1 cellular context compared by ENCODE assay signal in the genomic region with DNA sequence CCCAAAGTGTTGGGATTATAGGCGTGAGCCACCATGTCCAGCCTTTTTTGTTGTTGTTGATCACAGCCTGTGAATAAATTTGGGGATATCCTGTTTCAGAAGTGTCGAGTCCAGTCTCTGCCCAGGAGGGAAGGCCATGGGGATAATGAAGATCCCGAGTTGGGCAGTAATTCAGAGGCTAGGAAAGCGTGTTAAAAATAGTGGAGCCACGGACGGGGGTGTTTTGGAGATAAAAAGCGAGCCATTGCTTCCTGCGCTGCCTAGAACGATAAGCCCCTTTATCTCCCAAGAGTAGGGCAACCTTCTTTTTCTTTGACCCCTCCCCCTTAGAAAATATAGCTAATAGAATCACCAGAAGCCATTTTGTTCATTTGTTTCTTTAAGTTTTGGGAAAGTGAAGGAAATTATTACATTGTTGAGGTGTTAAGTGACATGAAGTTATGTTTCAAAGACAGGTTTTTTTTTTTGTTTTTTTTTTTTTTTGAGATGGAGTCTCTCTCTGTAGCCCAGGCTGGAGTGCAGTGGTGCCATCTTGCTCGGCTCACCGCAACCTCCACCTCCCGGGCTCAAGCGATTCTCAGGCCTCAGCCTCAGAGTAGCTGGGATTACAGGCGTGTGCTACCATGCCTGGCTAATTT.
TF ChIP-seq lines count a peak whose summit lies in the region.

No MANE protein-coding gene starts in this region.

TF ChIP-seq in K562, 482 proteins besides CTCF, POLR2A, EP300 and RAD21 (continued from another document and continues in another):
- TF ChIP-seq, protein P1, sequence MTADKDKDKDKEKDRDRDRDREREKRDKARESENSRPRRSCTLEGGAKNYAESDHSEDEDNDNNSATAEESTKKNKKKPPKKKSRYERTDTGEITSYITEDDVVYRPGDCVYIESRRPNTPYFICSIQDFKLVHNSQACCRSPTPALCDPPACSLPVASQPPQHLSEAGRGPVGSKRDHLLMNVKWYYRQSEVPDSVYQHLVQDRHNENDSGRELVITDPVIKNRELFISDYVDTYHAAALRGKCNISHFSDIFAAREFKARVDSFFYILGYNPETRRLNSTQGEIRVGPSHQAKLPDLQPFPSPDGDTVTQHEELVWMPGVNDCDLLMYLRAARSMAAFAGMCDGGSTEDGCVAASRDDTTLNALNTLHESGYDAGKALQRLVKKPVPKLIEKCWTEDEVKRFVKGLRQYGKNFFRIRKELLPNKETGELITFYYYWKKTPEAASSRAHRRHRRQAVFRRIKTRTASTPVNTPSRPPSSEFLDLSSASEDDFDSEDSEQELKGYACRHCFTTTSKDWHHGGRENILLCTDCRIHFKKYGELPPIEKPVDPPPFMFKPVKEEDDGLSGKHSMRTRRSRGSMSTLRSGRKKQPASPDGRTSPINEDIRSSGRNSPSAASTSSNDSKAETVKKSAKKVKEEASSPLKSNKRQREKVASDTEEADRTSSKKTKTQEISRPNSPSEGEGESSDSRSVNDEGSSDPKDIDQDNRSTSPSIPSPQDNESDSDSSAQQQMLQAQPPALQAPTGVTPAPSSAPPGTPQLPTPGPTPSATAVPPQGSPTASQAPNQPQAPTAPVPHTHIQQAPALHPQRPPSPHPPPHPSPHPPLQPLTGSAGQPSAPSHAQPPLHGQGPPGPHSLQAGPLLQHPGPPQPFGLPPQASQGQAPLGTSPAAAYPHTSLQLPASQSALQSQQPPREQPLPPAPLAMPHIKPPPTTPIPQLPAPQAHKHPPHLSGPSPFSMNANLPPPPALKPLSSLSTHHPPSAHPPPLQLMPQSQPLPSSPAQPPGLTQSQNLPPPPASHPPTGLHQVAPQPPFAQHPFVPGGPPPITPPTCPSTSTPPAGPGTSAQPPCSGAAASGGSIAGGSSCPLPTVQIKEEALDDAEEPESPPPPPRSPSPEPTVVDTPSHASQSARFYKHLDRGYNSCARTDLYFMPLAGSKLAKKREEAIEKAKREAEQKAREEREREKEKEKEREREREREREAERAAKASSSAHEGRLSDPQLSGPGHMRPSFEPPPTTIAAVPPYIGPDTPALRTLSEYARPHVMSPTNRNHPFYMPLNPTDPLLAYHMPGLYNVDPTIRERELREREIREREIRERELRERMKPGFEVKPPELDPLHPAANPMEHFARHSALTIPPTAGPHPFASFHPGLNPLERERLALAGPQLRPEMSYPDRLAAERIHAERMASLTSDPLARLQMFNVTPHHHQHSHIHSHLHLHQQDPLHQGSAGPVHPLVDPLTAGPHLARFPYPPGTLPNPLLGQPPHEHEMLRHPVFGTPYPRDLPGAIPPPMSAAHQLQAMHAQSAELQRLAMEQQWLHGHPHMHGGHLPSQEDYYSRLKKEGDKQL (CRISPR knock-in tag; IDR thresholded peaks at IDR 0.05; ENCODE audit: borderline replicate concordance), result no peak
- TF ChIP-seq ZNF445 (CRISPR knock-in tag; IDR thresholded peaks at IDR 0.05; ENCODE audit: low read depth) (no peak), ZNF384 (IDR thresholded peaks at IDR 0.05; ENCODE audit: low read depth, low read length) (no peak), NFIC (IDR thresholded peaks at IDR 0.05) (peak; percentile 70), ILK (tag; IDR thresholded peaks at IDR 0.05; ENCODE audit: borderline replicate concordance, low read depth) (no peak), RCOR1 (IDR thresholded peaks at IDR 0.05; ENCODE audit: borderline replicate concordance in 1 of 2, low read depth in 2 of 2, low read length in 2 of 2) (peak in 1 of 2 experiments; percentile 72; a peak in 2 of 4 replicates), KLF6 (CRISPR knock-in tag; IDR thresholded peaks at IDR 0.05; ENCODE audit: borderline replicate concordance) (no peak; the same call in 1 of the 2 replicates), SUPT5H (IDR thresholded peaks at IDR 0.05) (peak; percentile 42; the same call in 1 of the 2 replicates), HDAC2 (IDR thresholded peaks at IDR 0.05) (peak; percentile 42), NR2C2 (CRISPR knock-in tag; IDR thresholded peaks at IDR 0.05) (no peak), NR2C2 (tag; IDR thresholded peaks at IDR 0.05) (no peak; the same call in 1 of the 2 replicates), THRAP3 (IDR thresholded peaks at IDR 0.05; ENCODE audit: borderline replicate concordance) (no peak), NFE2 (IDR thresholded peaks at IDR 0.05; ENCODE audit: low read depth) (no peak), KAT8 (IDR thresholded peaks at IDR 0.05; ENCODE audit: low read depth) (no peak), STAT5B (CRISPR knock-in tag; IDR thresholded peaks at IDR 0.05) (no peak), E2F3 (CRISPR knock-in tag; IDR thresholded peaks at IDR 0.05) (no peak), NBN (IDR thresholded peaks at IDR 0.05; ENCODE audit: low read depth) (0 out of 2 replicates have a peak, but pooled peaks have one; percentile 21), MCM2 (IDR thresholded peaks at IDR 0.05; ENCODE audit: low read depth) (no peak), NCOA2 (IDR thresholded peaks at IDR 0.05; ENCODE audit: partially characterized antibody in 2 of 2) (no peak), ZNF79 (CRISPR knock-in tag; IDR thresholded peaks at IDR 0.05; ENCODE audit: low read depth) (no peak), SRF (CRISPR knock-in tag; IDR thresholded peaks at IDR 0.05) (no peak), CBX5 (IDR thresholded peaks at IDR 0.05; ENCODE audit: borderline replicate concordance, low read depth) (no peak), MCM7 (IDR thresholded peaks at IDR 0.05) (no peak), DACH1 (IDR thresholded peaks at IDR 0.05; ENCODE audit: partially characterized antibody) (peak; percentile 34), HDAC1 (IDR thresholded peaks at IDR 0.05) (peak in 1 of 2 experiments; percentile 49; a peak in 1 of 4 replicates), DDX20 (tag; IDR thresholded peaks at IDR 0.05; ENCODE audit: low read depth) (no peak), TEAD4 (IDR thresholded peaks at IDR 0.05; ENCODE audit: low read length) (peak; percentile 90), TEAD4 (CRISPR knock-in tag; IDR thresholded peaks at IDR 0.05; ENCODE audit: borderline replicate concordance) (no peak), SRSF9 (IDR thresholded peaks at IDR 0.05; ENCODE audit: borderline replicate concordance, low read depth, low read length) (no peak), ZNF274 (IDR thresholded peaks at IDR 0.05; ENCODE audit: borderline replicate concordance, low read depth, low read length) (no peak), SMARCA4 (IDR thresholded peaks at IDR 0.05) (peak; percentile 92), NR2F6 (CRISPR knock-in tag; IDR thresholded peaks at IDR 0.05) (no peak), USF2 (CRISPR knock-in tag; IDR thresholded peaks at IDR 0.05) (no peak), KAT7 (CRISPR knock-in tag; IDR thresholded peaks at IDR 0.05; ENCODE audit: borderline replicate concordance) (no peak), NR1H2 (CRISPR knock-in tag; IDR thresholded peaks at IDR 0.05) (no peak), EGR1 (conservative IDR thresholded peaks at IDR 0.05) (peak; percentile 91), ZNF551 (CRISPR knock-in tag; IDR thresholded peaks at IDR 0.05) (no peak), U2AF2 (optimal IDR thresholded peaks at IDR 0.05; ENCODE audit: low read depth, low read length) (no peak)
- TF ChIP-seq, protein P2, sequence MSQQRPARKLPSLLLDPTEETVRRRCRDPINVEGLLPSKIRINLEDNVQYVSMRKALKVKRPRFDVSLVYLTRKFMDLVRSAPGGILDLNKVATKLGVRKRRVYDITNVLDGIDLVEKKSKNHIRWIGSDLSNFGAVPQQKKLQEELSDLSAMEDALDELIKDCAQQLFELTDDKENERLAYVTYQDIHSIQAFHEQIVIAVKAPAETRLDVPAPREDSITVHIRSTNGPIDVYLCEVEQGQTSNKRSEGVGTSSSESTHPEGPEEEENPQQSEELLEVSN (IDR thresholded peaks at IDR 0.05; ENCODE audit: borderline replicate concordance in 1 of 2, extremely low read depth in 1 of 2, insufficient read depth in 1 of 2, insufficient read length in 1 of 2, low read depth in 1 of 2, low read length in 1 of 2, poor library complexity in 1 of 2, severe bottlenecking in 1 of 2), result no peak
- TF ChIP-seq, protein P3, sequence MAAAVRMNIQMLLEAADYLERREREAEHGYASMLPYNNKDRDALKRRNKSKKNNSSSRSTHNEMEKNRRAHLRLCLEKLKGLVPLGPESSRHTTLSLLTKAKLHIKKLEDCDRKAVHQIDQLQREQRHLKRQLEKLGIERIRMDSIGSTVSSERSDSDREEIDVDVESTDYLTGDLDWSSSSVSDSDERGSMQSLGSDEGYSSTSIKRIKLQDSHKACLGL (CRISPR knock-in tag; IDR thresholded peaks at IDR 0.05; ENCODE audit: borderline replicate concordance, poor library complexity, severe bottlenecking), result no peak
- TF ChIP-seq, protein P4, sequence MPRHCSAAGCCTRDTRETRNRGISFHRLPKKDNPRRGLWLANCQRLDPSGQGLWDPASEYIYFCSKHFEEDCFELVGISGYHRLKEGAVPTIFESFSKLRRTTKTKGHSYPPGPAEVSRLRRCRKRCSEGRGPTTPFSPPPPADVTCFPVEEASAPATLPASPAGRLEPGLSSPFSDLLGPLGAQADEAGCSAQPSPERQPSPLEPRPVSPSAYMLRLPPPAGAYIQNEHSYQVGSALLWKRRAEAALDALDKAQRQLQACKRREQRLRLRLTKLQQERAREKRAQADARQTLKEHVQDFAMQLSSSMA (CRISPR knock-in tag; IDR thresholded peaks at IDR 0.05), result no peak
- TF ChIP-seq, protein P5, sequence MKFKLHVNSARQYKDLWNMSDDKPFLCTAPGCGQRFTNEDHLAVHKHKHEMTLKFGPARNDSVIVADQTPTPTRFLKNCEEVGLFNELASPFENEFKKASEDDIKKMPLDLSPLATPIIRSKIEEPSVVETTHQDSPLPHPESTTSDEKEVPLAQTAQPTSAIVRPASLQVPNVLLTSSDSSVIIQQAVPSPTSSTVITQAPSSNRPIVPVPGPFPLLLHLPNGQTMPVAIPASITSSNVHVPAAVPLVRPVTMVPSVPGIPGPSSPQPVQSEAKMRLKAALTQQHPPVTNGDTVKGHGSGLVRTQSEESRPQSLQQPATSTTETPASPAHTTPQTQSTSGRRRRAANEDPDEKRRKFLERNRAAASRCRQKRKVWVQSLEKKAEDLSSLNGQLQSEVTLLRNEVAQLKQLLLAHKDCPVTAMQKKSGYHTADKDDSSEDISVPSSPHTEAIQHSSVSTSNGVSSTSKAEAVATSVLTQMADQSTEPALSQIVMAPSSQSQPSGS (CRISPR knock-in tag; IDR thresholded peaks at IDR 0.05), result no peak
- TF ChIP-seq, protein P6, sequence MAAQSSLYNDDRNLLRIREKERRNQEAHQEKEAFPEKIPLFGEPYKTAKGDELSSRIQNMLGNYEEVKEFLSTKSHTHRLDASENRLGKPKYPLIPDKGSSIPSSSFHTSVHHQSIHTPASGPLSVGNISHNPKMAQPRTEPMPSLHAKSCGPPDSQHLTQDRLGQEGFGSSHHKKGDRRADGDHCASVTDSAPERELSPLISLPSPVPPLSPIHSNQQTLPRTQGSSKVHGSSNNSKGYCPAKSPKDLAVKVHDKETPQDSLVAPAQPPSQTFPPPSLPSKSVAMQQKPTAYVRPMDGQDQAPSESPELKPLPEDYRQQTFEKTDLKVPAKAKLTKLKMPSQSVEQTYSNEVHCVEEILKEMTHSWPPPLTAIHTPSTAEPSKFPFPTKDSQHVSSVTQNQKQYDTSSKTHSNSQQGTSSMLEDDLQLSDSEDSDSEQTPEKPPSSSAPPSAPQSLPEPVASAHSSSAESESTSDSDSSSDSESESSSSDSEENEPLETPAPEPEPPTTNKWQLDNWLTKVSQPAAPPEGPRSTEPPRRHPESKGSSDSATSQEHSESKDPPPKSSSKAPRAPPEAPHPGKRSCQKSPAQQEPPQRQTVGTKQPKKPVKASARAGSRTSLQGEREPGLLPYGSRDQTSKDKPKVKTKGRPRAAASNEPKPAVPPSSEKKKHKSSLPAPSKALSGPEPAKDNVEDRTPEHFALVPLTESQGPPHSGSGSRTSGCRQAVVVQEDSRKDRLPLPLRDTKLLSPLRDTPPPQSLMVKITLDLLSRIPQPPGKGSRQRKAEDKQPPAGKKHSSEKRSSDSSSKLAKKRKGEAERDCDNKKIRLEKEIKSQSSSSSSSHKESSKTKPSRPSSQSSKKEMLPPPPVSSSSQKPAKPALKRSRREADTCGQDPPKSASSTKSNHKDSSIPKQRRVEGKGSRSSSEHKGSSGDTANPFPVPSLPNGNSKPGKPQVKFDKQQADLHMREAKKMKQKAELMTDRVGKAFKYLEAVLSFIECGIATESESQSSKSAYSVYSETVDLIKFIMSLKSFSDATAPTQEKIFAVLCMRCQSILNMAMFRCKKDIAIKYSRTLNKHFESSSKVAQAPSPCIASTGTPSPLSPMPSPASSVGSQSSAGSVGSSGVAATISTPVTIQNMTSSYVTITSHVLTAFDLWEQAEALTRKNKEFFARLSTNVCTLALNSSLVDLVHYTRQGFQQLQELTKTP (IDR thresholded peaks at IDR 0.05; ENCODE audit: low read depth in 1 of 2, partially characterized antibody in 2 of 2), result peak in 1 of 2 experiments; percentile 57
- TF ChIP-seq, protein P7, sequence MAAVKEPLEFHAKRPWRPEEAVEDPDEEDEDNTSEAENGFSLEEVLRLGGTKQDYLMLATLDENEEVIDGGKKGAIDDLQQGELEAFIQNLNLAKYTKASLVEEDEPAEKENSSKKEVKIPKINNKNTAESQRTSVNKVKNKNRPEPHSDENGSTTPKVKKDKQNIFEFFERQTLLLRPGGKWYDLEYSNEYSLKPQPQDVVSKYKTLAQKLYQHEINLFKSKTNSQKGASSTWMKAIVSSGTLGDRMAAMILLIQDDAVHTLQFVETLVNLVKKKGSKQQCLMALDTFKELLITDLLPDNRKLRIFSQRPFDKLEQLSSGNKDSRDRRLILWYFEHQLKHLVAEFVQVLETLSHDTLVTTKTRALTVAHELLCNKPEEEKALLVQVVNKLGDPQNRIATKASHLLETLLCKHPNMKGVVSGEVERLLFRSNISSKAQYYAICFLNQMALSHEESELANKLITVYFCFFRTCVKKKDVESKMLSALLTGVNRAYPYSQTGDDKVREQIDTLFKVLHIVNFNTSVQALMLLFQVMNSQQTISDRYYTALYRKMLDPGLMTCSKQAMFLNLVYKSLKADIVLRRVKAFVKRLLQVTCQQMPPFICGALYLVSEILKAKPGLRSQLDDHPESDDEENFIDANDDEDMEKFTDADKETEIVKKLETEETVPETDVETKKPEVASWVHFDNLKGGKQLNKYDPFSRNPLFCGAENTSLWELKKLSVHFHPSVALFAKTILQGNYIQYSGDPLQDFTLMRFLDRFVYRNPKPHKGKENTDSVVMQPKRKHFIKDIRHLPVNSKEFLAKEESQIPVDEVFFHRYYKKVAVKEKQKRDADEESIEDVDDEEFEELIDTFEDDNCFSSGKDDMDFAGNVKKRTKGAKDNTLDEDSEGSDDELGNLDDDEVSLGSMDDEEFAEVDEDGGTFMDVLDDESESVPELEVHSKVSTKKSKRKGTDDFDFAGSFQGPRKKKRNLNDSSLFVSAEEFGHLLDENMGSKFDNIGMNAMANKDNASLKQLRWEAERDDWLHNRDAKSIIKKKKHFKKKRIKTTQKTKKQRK (IDR thresholded peaks at IDR 0.05; ENCODE audit: borderline replicate concordance, low read depth, low read length), result no peak
